In the genomic region with DNA sequence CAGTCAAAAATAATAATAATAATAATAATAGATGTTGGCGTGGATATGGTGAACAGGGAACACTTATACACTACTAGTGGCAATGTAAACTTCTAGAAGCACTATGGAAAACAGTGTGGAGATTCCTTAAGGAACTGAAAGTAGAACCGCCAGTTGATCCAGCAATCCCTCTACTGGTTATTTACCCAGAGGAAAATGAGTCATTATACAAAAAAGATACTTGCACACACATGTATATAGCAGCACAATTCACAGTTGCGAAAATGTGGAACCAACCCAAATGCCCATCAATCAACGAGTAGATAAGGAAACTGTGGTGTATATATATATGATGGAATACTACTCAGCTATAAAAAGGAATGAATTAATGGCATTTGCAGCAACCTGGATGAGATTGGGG, we compare ENCODE assay signal across 20 cellular contexts.
"Had no signal": no experiment of that assay in that cellular context is flagged by ENCODE, and none has a peak within 500 bp of the region (broad histone marks: within the 10 kb centered on the region; RNA-seq: fewer than 3 reads in every experiment).

No MANE protein-coding gene starts in this region.

- H3K36me3 ChIP-seq: heart left ventricle, neutrophil, right lobe of liver, tibial nerve, upper lobe of right lung, vagina had no signal

- H3K27me3 ChIP-seq: heart left ventricle, right lobe of liver, testis, tibial nerve, upper lobe of right lung, vagina had no signal

- H3K4me1 ChIP-seq: psoas muscle, right lobe of liver, upper lobe of right lung had no signal

- H3K9me3 ChIP-seq: neutrophil, psoas muscle, right lobe of liver, testis, upper lobe of right lung, vagina had no signal

- DNase-seq: dermis blood vessel endothelial cell; heart left ventricle; hippocampal formation; left colon; naive thymus-derived CD4-positive, alpha-beta T cell; nephron progenitor cell; psoas muscle; retina; right lobe of liver; stimulated activated CD4-positive, alpha-beta T cell treated with anti-CD3 and anti-CD28 coated beads, Interleukin-15, amount 100 ng/mL, for 24 hours; stimulated activated CD4-positive, alpha-beta T cell treated with anti-CD3 and anti-CD28 coated beads, Interleukin-1b, Interleukin-23, amount 100 ng/mL, for 48 hours; stimulated activated CD4-positive, alpha-beta T cell treated with anti-CD3 and anti-CD28 coated beads, Interleukin-4, amount 100 ng/mL, for 4 hours; stimulated activated naive B cell treated with anti-CD40 and anti-IgM and Interleukin-4, amounts not matched to agents 10 μg/mL and 1 μg/mL and 100 μg/mL, for 72 hours; stimulated activated naive CD8-positive, alpha-beta T cell treated with anti-CD3 and anti-CD28 coated beads, Interleukin-15, amount 100 ng/mL, for 72 hours; testis; upper lobe of right lung had no signal

- H3K27ac ChIP-seq: neutrophil, right lobe of liver, testis, upper lobe of right lung, vagina had no signal

- H3K4me3 ChIP-seq: heart left ventricle, lung, psoas muscle, right lobe of liver, testis, tibial nerve, upper lobe of right lung, vagina had no signal

- ATAC-seq: left colon; naive thymus-derived CD4-positive, alpha-beta T cell; psoas muscle; right lobe of liver; stimulated activated naive B cell treated with anti-CD40 and anti-IgM and Interleukin-4, amounts not matched to agents 10 μg/mL and 1 μg/mL and 100 μg/mL, for 72 hours; stimulated activated naive CD8-positive, alpha-beta T cell treated with anti-CD3 and anti-CD28 coated beads, Interleukin-15, amount 100 ng/mL, for 72 hours; upper lobe of right lung had no signal
